ENCODE assay signal across 7 cellular contexts in the genomic region with DNA sequence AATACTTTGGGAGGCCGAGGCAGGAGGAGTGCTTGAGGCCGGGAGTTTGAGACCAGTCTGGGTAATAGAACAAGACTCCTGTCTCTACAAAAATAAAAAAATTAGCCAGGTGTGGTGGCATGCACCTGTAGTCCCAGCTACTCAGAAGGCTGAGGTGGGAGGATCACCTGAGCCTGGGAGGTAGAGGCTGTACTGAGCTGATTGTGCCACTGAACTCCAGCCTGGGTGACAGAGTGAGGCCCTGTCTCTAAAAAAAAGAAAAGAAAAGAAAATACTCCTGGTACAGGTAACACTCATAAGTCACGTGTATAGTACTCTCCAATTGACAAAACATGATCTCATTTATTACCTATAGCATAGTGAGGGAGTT. TPM values are rescaled to one million over a fixed set of nuclear protein-coding genes. Genes with fewer than 3 reads are reported as not detected.
A peak's percentile ranks its signal among the peaks of the same experiment; 100 is the strongest.
DNase-seq lines count a peak whose midpoint lies in the region; ATAC-seq, FAIRE-seq and TF ChIP-seq lines count a peak whose summit lies in the region.
"Not testable (repeated sequence)": the region's sequence is repeated elsewhere in the genome, so short reads cannot be mapped to it uniquely, and the experiment has no call there.

No MANE protein-coding gene starts in this region.

- WGBS in A549 (ENCODE audit: missing lambda C conversion rate): 57% methylated on average over 3 of the region's 3 CpGs
- 28 to 39% methylated on average over 3 of the region's 3 CpGs for WGBS in pancreas, 2 donors
- WGBS in transverse colon (ENCODE audit: low coverage in 1 of 2), 2 donors: 43 to 80% methylated on average over 2 to 3 of the region's 3 CpGs

- peaks cover 0 to 12% of the 10 kb centered on the region in 2 donors for H3K36me3 ChIP-seq in duodenal mucosa (ENCODE audit: control insufficient read depth in 1 of 2, insufficient read depth in 2 of 2, low read length in 2 of 2)
- H3K36me3 ChIP-seq in lower lobe of right lung, pancreas, transverse colon: not testable (repeated sequence)

- POLR2A ChIA-PET in A549 (lab: Yijun Ruan, JAX): interaction anchor here (1.0 kb wide), 1 partner anchor 81 kb away, joined by 4 read pairs; no protein-coding TSS in a partner anchor

- H3K4me1 ChIP-seq in A549 (peaks cover 32% of the 10 kb centered on the region), duodenal mucosa (ENCODE audit: control insufficient read depth in 1 of 2, insufficient read depth in 2 of 2, low read length in 2 of 2) (peaks cover 15 to 18% of the 10 kb centered on the region in 2 donors), lower lobe of right lung (peaks cover 37% of the 10 kb centered on the region), pancreas (peaks cover 39 to 66% (median 47%) of the 10 kb centered on the region in 3 donors), transverse colon (peaks cover 0 to 30% (median 20%) of the 10 kb centered on the region in 4 donors)

- in situ Hi-C loops in transverse colon (cut with MboI; ENCODE audit: low pct_ligation_motif_present in 1 of 4, low pct_unique_long_range_greater_than_20kb in 1 of 4, low sequenced_read_pairs in 3 of 4): not testable (repeated sequence)

- not testable (repeated sequence) for FAIRE-seq in A549 (lab: Jason Lieb, UNC); pancreas (lab: Jason Lieb, UNC)

- not testable (repeated sequence) for DNase-seq in A549 (ENCODE audit: low read depth in 1 of 2, low spot score in 1 of 2); left lobe of liver (ENCODE audit: low spot score); lower lobe of right lung; pancreas; transverse colon

- H3K4me3 ChIP-seq in A549; duodenal mucosa (ENCODE audit: low read depth in 1 of 2, low read length in 2 of 2); lower lobe of right lung; pancreas; transverse colon: not testable (repeated sequence)

- not testable (repeated sequence) for TF ChIP-seq CTCF in A549 (IDR thresholded peaks at IDR 0.05); VCaP (conservative IDR thresholded peaks at IDR 0.05); lower lobe of right lung (IDR thresholded peaks at IDR 0.05); pancreas (IDR thresholded peaks at IDR 0.05)
- peak in 1 of 5 experiments; percentile 11 for TF ChIP-seq CTCF in transverse colon (IDR thresholded peaks at IDR 0.05)

- intact Hi-C loops in lower lobe of right lung (cut with DNase I); pancreas (cut with DNase I); transverse colon (cut with DNase I; ENCODE audit: low total_unique reads): not testable (repeated sequence)

- CTCF ChIA-PET in A549 (lab: Yijun Ruan, JAX): interaction anchor here (0.7 to 2.4 kb wide), 5 partner anchors 11 to 72 kb away, joined by 3 to 11 read pairs (median 3); a partner anchor contains a TSS

- not testable (repeated sequence) for TF ChIP-seq RAD21 in A549 (conservative IDR thresholded peaks at IDR 0.05 in 1 of 2, IDR thresholded peaks at IDR 0.05 in 1 of 2)

- ATAC-seq in A549 (peak in 1 of 2 experiments; percentile 42; a peak in 4 of 6 replicates), left lobe of liver (peak; percentile 31), lower lobe of right lung (peak in 1 of 2 donors; percentile 34), pancreas (peak; percentile 13 to 35 (median 26))

- H3K27ac ChIP-seq in A549 (peak overlapping the region; percentile 54 to 81; a peak in 5 of 6 replicates), VCaP (peak overlapping the region; percentile 99), duodenal mucosa (ENCODE audit: low read depth, low read length) (peak overlapping the region; percentile 44), lower lobe of right lung (peak overlapping the region; percentile 64), pancreas (peak overlapping the region; percentile 50 to 84 (median 66)), transverse colon (peak overlapping the region; percentile 62 to 84 (median 67))

- H3K4me2 ChIP-seq in A549: peak overlapping the region; percentile 85

- not testable (repeated sequence) for H3K27me3 ChIP-seq in duodenal mucosa (ENCODE audit: control insufficient read depth in 1 of 2, insufficient read depth in 2 of 2, low read length in 2 of 2); lower lobe of right lung (ENCODE audit: low read depth); pancreas; transverse colon

- TF ChIP-seq EP300 in A549 (IDR thresholded peaks at IDR 0.05); transverse colon (IDR thresholded peaks at IDR 0.05; ENCODE audit: low read depth): not testable (repeated sequence)

- H3K9me3 ChIP-seq in A549; duodenal mucosa (ENCODE audit: control insufficient read depth in 1 of 2, low read length in 2 of 2); lower lobe of right lung; pancreas; transverse colon: not testable (repeated sequence)

- TF ChIP-seq POLR2A in A549 (IDR thresholded peaks at IDR 0.05; ENCODE audit: low read length); transverse colon (IDR thresholded peaks at IDR 0.05): not testable (repeated sequence)

- not testable (repeated sequence) for H3K9ac ChIP-seq in duodenal mucosa (ENCODE audit: low read depth in 1 of 2, low read length in 2 of 2)

RNA-seq across cellular contexts. Expression of a gene that starts 33.0 kb away (rescaled TPM):
- polyA plus RNA-seq in A549 (2011; rRNA removed): 152 and 158 TPM in 2 replicates
- polyA plus RNA-seq in A549 (2012; cell fraction: cytosol; rRNA removed): 70.6 and 73.4 TPM in 2 replicates
- 66.8 and 84.3 TPM in 2 replicates for polyA plus RNA-seq in A549 (2012; cell fraction: nucleus; rRNA removed)
- polyA plus RNA-seq in A549 (2017; fragmentation: RNase III; extraction: RNeasy Plus Mini Kit Qiagen cat#74134 plus additional on column Dnase treatment): 98.0 to 106 TPM (median 103 TPM) in 3 replicates
- polyA minus RNA-seq in A549 (2011; rRNA and poly(A)+ RNA removed): 93.4 and 105 TPM in 2 replicates
- total RNA-seq in left lobe of liver: 80.0 TPM
- 188 TPM for total RNA-seq in lower lobe of right lung
- total RNA-seq in pancreas: 100 to 1,000 TPM in 4 of 6 donors, 10 to 100 TPM in 2; 82.7 to 270 (median 115) TPM
- 100 to 1,000 TPM in 1 of 2 donors, 10 to 100 TPM in 1; 50.5 to 125 TPM for polyA plus RNA-seq in pancreas
- total RNA-seq in transverse colon: 100 to 1,000 TPM in 3 of 4 donors, 10 to 100 TPM in 1; 79.4 to 150 (median 125) TPM

Comparison
In these comparisons a context has a peak if more than half of its experiments do, and no peak if none do; other contexts are left out.
1. H3K27ac ChIP-seq: peak in every context shown above with its lines; median percentile 99 in VCaP; 68 in A549; 67 in transverse colon; 66 in pancreas; 64 in lower lobe of right lung; 44 in duodenal mucosa.